Comparison of ENCODE assay signal across 1 cellular context in the genomic region with DNA sequence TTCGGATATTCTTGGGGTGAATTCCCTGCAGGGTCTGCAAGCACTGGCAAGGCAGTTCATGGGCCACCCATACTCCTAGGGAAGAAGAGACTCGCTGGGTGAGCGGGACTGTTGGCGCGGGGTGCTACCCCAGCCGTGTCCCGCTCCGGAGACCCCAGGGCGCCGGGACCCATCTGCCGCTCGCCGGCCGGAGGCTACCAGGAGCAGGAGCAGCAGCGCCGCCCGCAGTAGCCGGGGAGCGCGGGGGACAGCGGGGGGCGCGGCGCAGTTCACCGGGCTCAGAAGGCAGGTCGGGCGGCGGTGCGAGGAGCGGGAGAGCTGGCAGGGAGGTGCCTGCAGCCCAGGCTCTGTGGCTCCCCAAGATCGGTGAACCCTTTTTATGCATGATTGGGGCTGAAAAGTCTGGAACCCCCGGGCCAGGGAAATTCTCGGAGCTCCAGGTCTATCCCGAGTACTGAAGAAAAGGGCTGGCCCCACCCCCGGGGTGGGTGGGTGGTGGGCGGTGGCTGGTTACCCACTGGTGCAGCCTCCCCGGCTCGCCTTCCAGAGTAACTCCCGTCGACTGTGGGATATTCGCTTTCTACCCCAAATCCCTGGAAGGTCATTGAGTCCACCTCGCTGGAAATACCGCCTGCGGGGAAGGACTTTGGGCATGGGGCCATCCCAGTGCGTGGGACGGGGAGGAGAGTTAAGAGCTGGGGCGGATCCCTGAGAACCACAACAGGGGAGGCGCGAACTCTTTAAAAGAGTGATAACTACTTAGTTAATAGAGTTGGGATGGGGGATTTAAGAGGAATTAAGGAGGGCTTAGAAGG.
TF ChIP-seq lines count a peak whose summit lies in the region.

No MANE protein-coding gene starts in this region.

TF ChIP-seq in GM23338, 12 proteins besides CTCF, POLR2A, EP300 and RAD21:
- TF ChIP-seq JUNB (IDR thresholded peaks at IDR 0.05; ENCODE audit: unreplicated experiment) = no peak
- peak; percentile 66 for TF ChIP-seq EZH2 (IDR thresholded peaks at IDR 0.05; ENCODE audit: low read depth, unreplicated experiment)
- no peak for TF ChIP-seq ZNF462 (CRISPR knock-in tag; IDR thresholded peaks at IDR 0.05)
- no peak for TF ChIP-seq CREB1 (CRISPR knock-in tag; IDR thresholded peaks at IDR 0.05; ENCODE audit: low read depth)
- TF ChIP-seq, protein P1, sequence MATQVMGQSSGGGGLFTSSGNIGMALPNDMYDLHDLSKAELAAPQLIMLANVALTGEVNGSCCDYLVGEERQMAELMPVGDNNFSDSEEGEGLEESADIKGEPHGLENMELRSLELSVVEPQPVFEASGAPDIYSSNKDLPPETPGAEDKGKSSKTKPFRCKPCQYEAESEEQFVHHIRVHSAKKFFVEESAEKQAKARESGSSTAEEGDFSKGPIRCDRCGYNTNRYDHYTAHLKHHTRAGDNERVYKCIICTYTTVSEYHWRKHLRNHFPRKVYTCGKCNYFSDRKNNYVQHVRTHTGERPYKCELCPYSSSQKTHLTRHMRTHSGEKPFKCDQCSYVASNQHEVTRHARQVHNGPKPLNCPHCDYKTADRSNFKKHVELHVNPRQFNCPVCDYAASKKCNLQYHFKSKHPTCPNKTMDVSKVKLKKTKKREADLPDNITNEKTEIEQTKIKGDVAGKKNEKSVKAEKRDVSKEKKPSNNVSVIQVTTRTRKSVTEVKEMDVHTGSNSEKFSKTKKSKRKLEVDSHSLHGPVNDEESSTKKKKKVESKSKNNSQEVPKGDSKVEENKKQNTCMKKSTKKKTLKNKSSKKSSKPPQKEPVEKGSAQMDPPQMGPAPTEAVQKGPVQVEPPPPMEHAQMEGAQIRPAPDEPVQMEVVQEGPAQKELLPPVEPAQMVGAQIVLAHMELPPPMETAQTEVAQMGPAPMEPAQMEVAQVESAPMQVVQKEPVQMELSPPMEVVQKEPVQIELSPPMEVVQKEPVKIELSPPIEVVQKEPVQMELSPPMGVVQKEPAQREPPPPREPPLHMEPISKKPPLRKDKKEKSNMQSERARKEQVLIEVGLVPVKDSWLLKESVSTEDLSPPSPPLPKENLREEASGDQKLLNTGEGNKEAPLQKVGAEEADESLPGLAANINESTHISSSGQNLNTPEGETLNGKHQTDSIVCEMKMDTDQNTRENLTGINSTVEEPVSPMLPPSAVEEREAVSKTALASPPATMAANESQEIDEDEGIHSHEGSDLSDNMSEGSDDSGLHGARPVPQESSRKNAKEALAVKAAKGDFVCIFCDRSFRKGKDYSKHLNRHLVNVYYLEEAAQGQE (IDR thresholded peaks at IDR 0.05; ENCODE audit: unreplicated experiment) = no peak
